16 cellular contexts compared by ENCODE assay signal in the genomic region with DNA sequence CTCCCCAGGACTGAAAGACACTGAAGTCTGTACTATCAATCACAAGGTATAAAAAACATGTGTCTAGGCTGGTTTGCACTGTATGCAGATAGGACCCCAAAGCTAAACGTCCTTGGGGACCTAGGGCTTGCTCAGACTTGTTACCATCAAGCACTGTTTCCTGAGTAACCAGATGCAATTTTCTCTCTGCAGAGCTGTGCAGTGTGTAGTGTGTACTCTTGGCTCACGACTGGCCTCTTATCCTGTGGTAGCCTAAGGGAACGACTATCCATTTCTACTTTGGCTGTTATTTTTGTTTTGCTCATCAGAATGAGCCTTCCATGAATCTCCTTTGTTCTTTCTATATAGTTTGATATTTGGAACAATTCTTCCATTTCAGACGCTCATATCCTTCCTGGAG.
DNase-seq lines count a peak whose midpoint lies in the region; ATAC-seq and TF ChIP-seq lines count a peak whose summit lies in the region.
"Had no signal": no experiment of that assay in that cellular context is flagged by ENCODE, and none has a peak within 500 bp of the region (broad histone marks: within the 10 kb centered on the region; RNA-seq: fewer than 3 reads in every experiment).

No MANE protein-coding gene starts in this region.

- H3K4me3 ChIP-seq in WERI-Rb-1 (ENCODE audit: low read depth, low read length): no peak overlapping the region
- H3K4me3 ChIP-seq in gastroesophageal sphincter: no peak overlapping the region
- H3K4me3 ChIP-seq: ascending aorta, esophagus squamous epithelium, suprapubic skin had no signal

- 49 to 55% methylated on average over 3 to 4 of the region's 4 CpGs for WGBS in gastroesophageal sphincter (ENCODE audit: low coverage in 1 of 2), 2 donors

- DNase-seq in NCI-H1092 treated with DMSO at 0.1 percent for 48 hours (lab: John Stamatoyannopoulos, UW) (peak; percentile 22), NCI-H1092 (lab: John Stamatoyannopoulos, UW) (no peak), NCI-H2081 treated with DMSO at 0.1 percent for 48 hours (lab: John Stamatoyannopoulos, UW) (peak; percentile 85), WERI-Rb-1 (peak; percentile 52), myocyte (ENCODE audit: low read depth) (peak; percentile 5)
- no peak for DNase-seq in stimulated activated CD4-positive, alpha-beta T cell treated with anti-CD3 and anti-CD28 coated beads, Interleukin-4, amount 100 ng/mL, for 4 hours
- DNase-seq in activated CD4-positive, CD25-positive, alpha-beta regulatory T cell (lab: John Stamatoyannopoulos, UW): no peak
- DNase-seq: activated gamma-delta T cell treated with Interleukin-2 at 50 U/mL for 16 hours, esophagus squamous epithelium, naive B cell, NCI-H2029 had no signal

- H3K27me3 ChIP-seq in WERI-Rb-1 (ENCODE audit: insufficient read depth, low read depth, severe bottlenecking) (no peaks in the 10 kb centered on the region), gastroesophageal sphincter (no peaks in the 10 kb centered on the region)
- H3K27me3 ChIP-seq: ascending aorta, esophagus squamous epithelium, suprapubic skin had no signal

- TF ChIP-seq EP300 in gastroesophageal sphincter (IDR thresholded peaks at IDR 0.05): no peak

- no peak for TF ChIP-seq POLR2A in gastroesophageal sphincter (IDR thresholded peaks at IDR 0.05)

- no peaks in the 10 kb centered on the region for H3K36me3 ChIP-seq in WERI-Rb-1
- H3K36me3 ChIP-seq in gastroesophageal sphincter: no peaks in the 10 kb centered on the region
- H3K36me3 ChIP-seq: ascending aorta, esophagus squamous epithelium, suprapubic skin had no signal

- TF ChIP-seq CTCF in WERI-Rb-1 (IDR thresholded peaks at IDR 0.05; ENCODE audit: low read depth, low read length) (0 out of 2 replicates have a peak, but pooled peaks have one; percentile 5), gastroesophageal sphincter (IDR thresholded peaks at IDR 0.05) (no peak)

- ATAC-seq in gastroesophageal sphincter: no peak
- ATAC-seq: WTC11 had no signal

- H3K27ac ChIP-seq in WERI-Rb-1 (peak overlapping the region; percentile 61), gastroesophageal sphincter (no peak overlapping the region)
- H3K27ac ChIP-seq: 22Rv1, ascending aorta, esophagus squamous epithelium, suprapubic skin had no signal

- no peaks in the 10 kb centered on the region for H3K4me1 ChIP-seq in gastroesophageal sphincter
- H3K4me1 ChIP-seq: ascending aorta, esophagus squamous epithelium, suprapubic skin had no signal

- H3K9me3 ChIP-seq in WERI-Rb-1 (ENCODE audit: severe bottlenecking): peaks cover 2% of the 10 kb centered on the region
- H3K9me3 ChIP-seq in gastroesophageal sphincter: no peaks in the 10 kb centered on the region
- H3K9me3 ChIP-seq: ascending aorta, esophagus squamous epithelium, suprapubic skin had no signal

Comparison
In these comparisons a context has a peak if more than half of its experiments do, and no peak if none do; other contexts are left out.
1. DNase-seq: peak in NCI-H1092 treated with DMSO at 0.1 percent for 48 hours (single experiment), NCI-H2081 treated with DMSO at 0.1 percent for 48 hours (single experiment), WERI-Rb-1 (single experiment) and myocyte (single experiment); none in NCI-H1092 (single experiment), stimulated activated CD4-positive, alpha-beta T cell treated with anti-CD3 and anti-CD28 coated beads, Interleukin-4, amount 100 ng/mL, for 4 hours (0 of 2) and activated CD4-positive, CD25-positive, alpha-beta regulatory T cell (0 of 4).